1 cellular context compared by ENCODE assay signal in the genomic region with DNA sequence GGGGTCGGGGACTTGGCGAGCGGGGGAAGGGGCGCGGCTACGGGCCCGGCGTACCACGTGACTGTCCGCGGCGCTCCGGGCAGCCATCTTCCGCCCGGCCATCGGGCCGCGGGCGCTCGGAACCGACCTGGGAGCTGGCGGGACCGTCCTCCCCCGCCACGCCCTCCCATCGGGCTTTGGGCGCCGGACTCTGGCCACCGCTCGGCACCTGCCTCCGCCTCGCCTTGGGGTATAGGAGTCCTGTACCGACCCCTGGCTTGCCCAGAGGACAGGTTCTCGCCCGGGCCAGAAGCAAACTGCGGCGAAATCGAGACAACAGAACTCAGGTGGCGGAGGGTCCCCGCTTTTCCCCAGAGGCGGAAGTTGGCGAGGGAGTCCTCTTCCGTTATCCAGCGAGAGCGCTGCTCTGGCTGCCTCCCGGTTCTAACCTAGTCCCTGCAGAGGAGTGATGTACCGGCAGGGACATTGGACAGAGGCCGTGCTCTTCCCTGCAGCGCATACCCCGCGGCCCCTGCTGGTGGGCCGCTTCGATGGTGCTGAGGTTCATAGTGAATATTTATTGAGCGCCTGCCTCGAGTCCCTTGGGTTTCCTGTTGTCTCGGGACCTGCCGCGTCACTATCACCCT.
TF ChIP-seq lines count a peak whose summit lies in the region.

No MANE protein-coding gene starts in this region.

TF ChIP-seq in SK-N-SH, 30 proteins besides CTCF, POLR2A, EP300 and RAD21 (continued from another document):
- TF ChIP-seq REST (IDR thresholded peaks at IDR 0.05; ENCODE audit: low read depth, low read length) (peak; percentile 84), JUND (IDR thresholded peaks at IDR 0.05) (no peak), FOXJ3 (CRISPR knock-in tag; IDR thresholded peaks at IDR 0.05) (0 out of 2 replicates have a peak, but pooled peaks have one; percentile 7), POLR2AphosphoS5 (IDR thresholded peaks at IDR 0.05; ENCODE audit: low read depth, low read length) (peak; percentile 80), ELF1 (IDR thresholded peaks at IDR 0.05) (peak; percentile 46), TCF12 (IDR thresholded peaks at IDR 0.05) (0 out of 2 replicates have a peak, but pooled peaks have one; percentile 15), GABPA (IDR thresholded peaks at IDR 0.05; ENCODE audit: low read depth) (peak; percentile 65), NFIC (IDR thresholded peaks at IDR 0.05; ENCODE audit: borderline replicate concordance) (no peak), SMC3 (IDR thresholded peaks at IDR 0.05; ENCODE audit: low read depth, low read length) (peak; percentile 33), USF1 (IDR thresholded peaks at IDR 0.05; ENCODE audit: borderline replicate concordance, low read depth) (peak; percentile 91), RXRA (IDR thresholded peaks at IDR 0.05; ENCODE audit: borderline replicate concordance, low read depth) (no peak), NRF1 (IDR thresholded peaks at IDR 0.05; ENCODE audit: low read depth, low read length) (no peak), RFX5 (IDR thresholded peaks at IDR 0.05; ENCODE audit: low read length) (no peak), FOXM1 (IDR thresholded peaks at IDR 0.05; ENCODE audit: low read depth) (no peak), FOSL2 (IDR thresholded peaks at IDR 0.05; ENCODE audit: borderline replicate concordance, low read depth) (no peak), RCOR1 (IDR thresholded peaks at IDR 0.05; ENCODE audit: low read length) (no peak), SIN3A (IDR thresholded peaks at IDR 0.05; ENCODE audit: borderline replicate concordance, low read depth, low read length) (no peak), YY1 (IDR thresholded peaks at IDR 0.05; ENCODE audit: low read depth) (peak; percentile 81), MAX (IDR thresholded peaks at IDR 0.05; ENCODE audit: low read depth) (no peak; the same call in none of the 2 replicates), GATA2 (CRISPR knock-in tag; IDR thresholded peaks at IDR 0.05) (no peak), ZBTB33 (IDR thresholded peaks at IDR 0.05; ENCODE audit: borderline replicate concordance, low read depth) (no peak), CHD2 (IDR thresholded peaks at IDR 0.05; ENCODE audit: low read length, partially characterized antibody) (no peak), TAF1 (IDR thresholded peaks at IDR 0.05; ENCODE audit: borderline replicate concordance, low read depth, low read length) (peak; percentile 18; the same call in 1 of the 2 replicates), MXI1 (IDR thresholded peaks at IDR 0.05; ENCODE audit: low read depth, low read length) (no peak; the same call in none of the 2 replicates), EZH2phosphoT487 (IDR thresholded peaks at IDR 0.05; ENCODE audit: borderline replicate concordance, low read depth) (no peak), MEF2A (IDR thresholded peaks at IDR 0.05; ENCODE audit: borderline replicate concordance, low read depth) (no peak)
- TF ChIP-seq, protein P1, sequence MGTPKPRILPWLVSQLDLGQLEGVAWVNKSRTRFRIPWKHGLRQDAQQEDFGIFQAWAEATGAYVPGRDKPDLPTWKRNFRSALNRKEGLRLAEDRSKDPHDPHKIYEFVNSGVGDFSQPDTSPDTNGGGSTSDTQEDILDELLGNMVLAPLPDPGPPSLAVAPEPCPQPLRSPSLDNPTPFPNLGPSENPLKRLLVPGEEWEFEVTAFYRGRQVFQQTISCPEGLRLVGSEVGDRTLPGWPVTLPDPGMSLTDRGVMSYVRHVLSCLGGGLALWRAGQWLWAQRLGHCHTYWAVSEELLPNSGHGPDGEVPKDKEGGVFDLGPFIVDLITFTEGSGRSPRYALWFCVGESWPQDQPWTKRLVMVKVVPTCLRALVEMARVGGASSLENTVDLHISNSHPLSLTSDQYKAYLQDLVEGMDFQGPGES (IDR thresholded peaks at IDR 0.05; ENCODE audit: low read depth, low read length): no peak
- TF ChIP-seq, protein P2, sequence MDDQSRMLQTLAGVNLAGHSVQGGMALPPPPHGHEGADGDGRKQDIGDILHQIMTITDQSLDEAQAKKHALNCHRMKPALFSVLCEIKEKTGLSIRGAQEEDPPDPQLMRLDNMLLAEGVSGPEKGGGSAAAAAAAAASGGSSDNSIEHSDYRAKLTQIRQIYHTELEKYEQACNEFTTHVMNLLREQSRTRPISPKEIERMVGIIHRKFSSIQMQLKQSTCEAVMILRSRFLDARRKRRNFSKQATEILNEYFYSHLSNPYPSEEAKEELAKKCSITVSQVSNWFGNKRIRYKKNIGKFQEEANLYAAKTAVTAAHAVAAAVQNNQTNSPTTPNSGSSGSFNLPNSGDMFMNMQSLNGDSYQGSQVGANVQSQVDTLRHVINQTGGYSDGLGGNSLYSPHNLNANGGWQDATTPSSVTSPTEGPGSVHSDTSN (IDR thresholded peaks at IDR 0.05): no peak; the same call in 1 of the 2 replicates
- TF ChIP-seq, protein P3, sequence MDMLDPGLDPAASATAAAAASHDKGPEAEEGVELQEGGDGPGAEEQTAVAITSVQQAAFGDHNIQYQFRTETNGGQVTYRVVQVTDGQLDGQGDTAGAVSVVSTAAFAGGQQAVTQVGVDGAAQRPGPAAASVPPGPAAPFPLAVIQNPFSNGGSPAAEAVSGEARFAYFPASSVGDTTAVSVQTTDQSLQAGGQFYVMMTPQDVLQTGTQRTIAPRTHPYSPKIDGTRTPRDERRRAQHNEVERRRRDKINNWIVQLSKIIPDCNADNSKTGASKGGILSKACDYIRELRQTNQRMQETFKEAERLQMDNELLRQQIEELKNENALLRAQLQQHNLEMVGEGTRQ (IDR thresholded peaks at IDR 0.05; ENCODE audit: borderline replicate concordance, low read depth, low read length): 0 out of 2 replicates have a peak, but pooled peaks have one; percentile 31
